ENCODE assay signal across 18 cellular contexts in genomic region chr2:168234407-168235085, GRCh38. TPM values are rescaled to one million over a fixed set of nuclear protein-coding genes. Genes with fewer than 3 reads are reported as not detected.
DNase-seq lines count a peak whose midpoint lies in the region; ATAC-seq and TF ChIP-seq lines count a peak whose summit lies in the region.
"Had no signal": no experiment of that assay in that cellular context is flagged by ENCODE, and none has a peak within 500 bp of the region (broad histone marks: within the 10 kb centered on the region; RNA-seq: fewer than 3 reads in every experiment).

No MANE protein-coding gene starts in this region.

- DNase-seq in CD4-positive, CD25-positive, alpha-beta regulatory T cell, result peak in 2 of 3 donors; percentile 53 to 78
- peak; percentile 54 for DNase-seq in EH (ENCODE audit: low read depth)
- no peak for DNase-seq in mucosa of descending colon
- DNase-seq in T1000 (lab: John Stamatoyannopoulos, UW), result no peak
- no peak for DNase-seq in KG1 (lab: John Stamatoyannopoulos, UW)
- no peak for DNase-seq in colonic mucosa
- DNase-seq in kidney glomerular epithelial cell (lab: John Stamatoyannopoulos, UW), result no peak
- DNase-seq: activated effector memory CD4-positive, alpha-beta T cell treated with anti-CD3 and anti-CD28 coated beads, Interleukin-2, amount 50 U/mL, for 16 hours; effector CD4-positive, alpha-beta T cell; Karpas-422; NCI-H1417 treated with DMSO at 0.1 percent for 48 hours; NK-92 treated with Interleukin-12 subunit alpha and Interleukin-12 subunit beta, amount 100 ng/mL, for 24 hours; sigmoid colon; stimulated activated CD4-positive, alpha-beta T cell treated with anti-CD3 and anti-CD28 coated beads, Interleukin-4, amount 100 ng/mL, for 24 hours; stimulated activated CD8-positive, alpha-beta memory T cell treated with anti-CD3 and anti-CD28 coated beads, Interleukin-4, amount 100 ng/mL, for 48 hours; transverse colon had no signal

- H3K4me3 ChIP-seq in CD4-positive, CD25-positive, alpha-beta regulatory T cell (ENCODE audit: low read depth, low read length), result peak overlapping the region; percentile 82
- H3K4me3 ChIP-seq in mucosa of descending colon, result no peak overlapping the region
- no peak overlapping the region for H3K4me3 ChIP-seq in colonic mucosa
- H3K4me3 ChIP-seq: sigmoid colon, transverse colon had no signal

- H3K27me3 Mint-ChIP-seq in CD4-positive, CD25-positive, alpha-beta regulatory T cell, result no peaks in the 10 kb centered on the region
- no peaks in the 10 kb centered on the region for H3K27me3 Mint-ChIP-seq in activated T-helper 17 cell treated with anti-CD3 and anti-CD28 coated beads, Interleukin-2, amount 50 U/mL, for 72 hours

- H3K36me3 ChIP-seq in CD4-positive, CD25-positive, alpha-beta regulatory T cell (ENCODE audit: control insufficient read depth, insufficient read depth, low read length), result no peaks in the 10 kb centered on the region
- H3K36me3 ChIP-seq in mucosa of descending colon (ENCODE audit: low read depth), result no peaks in the 10 kb centered on the region
- no peaks in the 10 kb centered on the region for H3K36me3 ChIP-seq in colonic mucosa
- H3K36me3 ChIP-seq: sigmoid colon had no signal

- H3K9ac ChIP-seq in colonic mucosa (ENCODE audit: low read depth in 2 of 2, low read length in 2 of 2), result no peak overlapping the region

- H3K4me3 Mint-ChIP-seq in CD4-positive, CD25-positive, alpha-beta regulatory T cell, result peak overlapping the region; percentile 9 to 62 (median 38)
- peak overlapping the region; percentile 37 for H3K4me3 Mint-ChIP-seq in activated T-helper 17 cell treated with anti-CD3 and anti-CD28 coated beads, Interleukin-2, amount 50 U/mL, for 72 hours
- H3K4me3 Mint-ChIP-seq: T-helper 1 cell treated with Interleukin-12 subunit alpha and Interleukin-12 subunit beta and Interleukin-4 antibody, amounts not matched to agents 30 μg/mL and 1 μg/mL, for 36 hours had no signal

- H3K27ac Mint-ChIP-seq in CD4-positive, CD25-positive, alpha-beta regulatory T cell, result peak overlapping the region; percentile 3 to 65 (median 43)
- peak overlapping the region; percentile 6 for H3K27ac Mint-ChIP-seq in activated T-helper 17 cell treated with anti-CD3 and anti-CD28 coated beads, Interleukin-2, amount 50 U/mL, for 72 hours
- H3K27ac Mint-ChIP-seq: T-helper 1 cell treated with Interleukin-12 subunit alpha and Interleukin-12 subunit beta and Interleukin-4 antibody, amounts not matched to agents 30 μg/mL and 1 μg/mL, for 36 hours had no signal

- peak; percentile 87 to 89 for ATAC-seq in CD4-positive, CD25-positive, alpha-beta regulatory T cell (ENCODE audit: low read depth in 2 of 2)
- peak; percentile 54 for ATAC-seq in activated T-helper 17 cell treated with anti-CD3 and anti-CD28 coated beads, Interleukin-2, amount 50 U/mL, for 72 hours (replicated peaks)
- ATAC-seq in mucosa of descending colon, result peak; percentile 47

- H3K4me1 Mint-ChIP-seq in CD4-positive, CD25-positive, alpha-beta regulatory T cell, result peaks cover 15 to 62% (median 40%) of the 10 kb centered on the region in 4 donors
- peaks cover 20% of the 10 kb centered on the region for H3K4me1 Mint-ChIP-seq in activated T-helper 17 cell treated with anti-CD3 and anti-CD28 coated beads, Interleukin-2, amount 50 U/mL, for 72 hours

- H3K27ac ChIP-seq in CD4-positive, CD25-positive, alpha-beta regulatory T cell (ENCODE audit: insufficient read depth, low read length, poor library complexity, severe bottlenecking), result peak overlapping the region; percentile 69
- H3K27ac ChIP-seq in colonic mucosa, result no peak overlapping the region
- H3K27ac ChIP-seq: transverse colon had no signal

- TF ChIP-seq CTCF in mucosa of descending colon (IDR thresholded peaks at IDR 0.05) (no peak), colonic mucosa (IDR thresholded peaks at IDR 0.05) (no peak)

- H3K9me3 ChIP-seq in CD4-positive, CD25-positive, alpha-beta regulatory T cell (ENCODE audit: control insufficient read depth in 2 of 2, low read length in 2 of 2), result peaks cover 0 to 1% of the 10 kb centered on the region in 2 experiments
- H3K9me3 ChIP-seq in mucosa of descending colon, result no peaks in the 10 kb centered on the region
- H3K9me3 ChIP-seq in colonic mucosa, result no peaks in the 10 kb centered on the region
- H3K9me3 ChIP-seq: sigmoid colon, transverse colon had no signal

- peaks cover 0 to 1% (median 0%) of the 10 kb centered on the region in 7 donors for H3K9me3 Mint-ChIP-seq in CD4-positive, CD25-positive, alpha-beta regulatory T cell
- no peaks in the 10 kb centered on the region for H3K9me3 Mint-ChIP-seq in activated T-helper 17 cell treated with anti-CD3 and anti-CD28 coated beads, Interleukin-2, amount 50 U/mL, for 72 hours

- no peaks in the 10 kb centered on the region for H3K27me3 ChIP-seq in CD4-positive, CD25-positive, alpha-beta regulatory T cell (ENCODE audit: control insufficient read depth, insufficient read depth, low read length)
- no peaks in the 10 kb centered on the region for H3K27me3 ChIP-seq in colonic mucosa
- H3K27me3 ChIP-seq: sigmoid colon, transverse colon had no signal

- intact Hi-C loops in mucosa of descending colon (cut with DNase I, micrococcal nuclease) (no loop called here), colonic mucosa (cut with DNase I) (no loop called here)

- H3K4me1 ChIP-seq in CD4-positive, CD25-positive, alpha-beta regulatory T cell (ENCODE audit: control insufficient read depth, insufficient read depth, low read length, poor library complexity, severe bottlenecking), result peaks cover 35% of the 10 kb centered on the region
- H3K4me1 ChIP-seq in mucosa of descending colon (ENCODE audit: low read depth) (peaks cover 5% of the 10 kb centered on the region), colonic mucosa (no peaks in the 10 kb centered on the region)

- peaks cover 27% of the 10 kb centered on the region for H3K36me3 Mint-ChIP-seq in CD4-positive, CD25-positive, alpha-beta regulatory T cell
- H3K36me3 Mint-ChIP-seq in activated T-helper 17 cell treated with anti-CD3 and anti-CD28 coated beads, Interleukin-2, amount 50 U/mL, for 72 hours (ENCODE audit: low read depth), result peaks cover 32% of the 10 kb centered on the region

RNA-seq across cellular contexts. Expression of gene STK39, which starts 12.8 kb away (rescaled TPM):
- 27.2 TPM for total RNA-seq in CD4-positive, CD25-positive, alpha-beta regulatory T cell
- polyA plus RNA-seq in CD4-positive, CD25-positive, alpha-beta regulatory T cell, result 10 to 100 TPM in 1 of 4 donors, 1 to 10 TPM in 3; 4.4 to 12.1 (median 7.0) TPM
- total RNA-seq in activated T-helper 17 cell treated with anti-CD3 and anti-CD28 coated beads, Interleukin-2, amount 50 U/mL, for 72 hours, result 10 to 100 TPM; 21.5 to 27.9 TPM
- total RNA-seq in mucosa of descending colon (10 to 100 TPM; 36.4 to 57.5 (median 52.5) TPM), colonic mucosa (10 to 100 TPM; 35.9 to 41.2 TPM)

Comparison
In these comparisons a context has a peak if more than half of its experiments do, and no peak if none do; other contexts are left out.
1. DNase-seq: peak in CD4-positive, CD25-positive, alpha-beta regulatory T cell (2 of 3) and EH (single experiment); none in mucosa of descending colon (0 of 3), T1000 (single experiment), KG1 (single experiment), colonic mucosa (single experiment) and kidney glomerular epithelial cell (single experiment).
2. Peak in every context shown above with its lines, with median percentiles within 50 percentile points of each other: ATAC-seq.